In genomic region chr7:18292584-18292983, GRCh38 we compare ENCODE assay signal across 23 cellular contexts.
A peak's percentile ranks its signal among the peaks of the same experiment; 100 is the strongest.
DNase-seq lines count a peak whose midpoint lies in the region; ATAC-seq and TF ChIP-seq lines count a peak whose summit lies in the region.
"Had no signal": no experiment of that assay in that cellular context is flagged by ENCODE, and none has a peak within 500 bp of the region (broad histone marks: within the 10 kb centered on the region; RNA-seq: fewer than 3 reads in every experiment).

No MANE protein-coding gene starts in this region.

- H3K27me3 ChIP-seq in PC-3 (ENCODE audit: low read length) (no peaks in the 10 kb centered on the region), stomach smooth muscle (ENCODE audit: control insufficient read depth in 1 of 2, insufficient read depth in 2 of 2, low read length in 2 of 2) (no peaks in the 10 kb centered on the region)
- H3K27me3 ChIP-seq: heart right ventricle, MG63, stomach had no signal

- H3K9me3 ChIP-seq in PC-3 (ENCODE audit: low read length): no peaks in the 10 kb centered on the region
- H3K9me3 ChIP-seq in stomach smooth muscle (ENCODE audit: control insufficient read depth in 2 of 2, low read length in 2 of 2): no peaks in the 10 kb centered on the region
- H3K9me3 ChIP-seq: A549, heart right ventricle, MG63, stomach had no signal

- H3K4me1 Mint-ChIP-seq in nephron progenitor cell: no peaks in the 10 kb centered on the region

- H3K9ac ChIP-seq in PC-3 (ENCODE audit: low read length): no peak overlapping the region
- H3K9ac ChIP-seq in stomach smooth muscle (ENCODE audit: low read length in 2 of 2): no peak overlapping the region

- H3K9me2 ChIP-seq in PC-3 (replicated peaks; ENCODE audit: low read length): no peaks in the 10 kb centered on the region

- no peak overlapping the region for H3K4me3 ChIP-seq in PC-3 (ENCODE audit: low read length)
- H3K4me3 ChIP-seq in stomach smooth muscle (ENCODE audit: low read length in 2 of 2): peak overlapping the region; percentile 27 to 35
- H3K4me3 ChIP-seq: A549, MG63, smooth muscle cell, stomach had no signal

- CTCF ChIA-PET in PC-3 (lab: Charles Lee): no interaction called here

- H3K36me3 ChIP-seq in PC-3 (ENCODE audit: low read depth, low read length) (no peaks in the 10 kb centered on the region), stomach smooth muscle (ENCODE audit: control insufficient read depth in 2 of 2, insufficient read depth in 2 of 2, low read length in 2 of 2) (no peaks in the 10 kb centered on the region)
- H3K36me3 ChIP-seq: heart right ventricle, MG63, stomach had no signal

- no peaks in the 10 kb centered on the region for H3K27me3 Mint-ChIP-seq in nephron progenitor cell (ENCODE audit: low read depth, poor library complexity)

- H3K27ac Mint-ChIP-seq in nephron progenitor cell: no peak overlapping the region
- H3K27ac Mint-ChIP-seq: activated T-cell treated with anti-CD3 and anti-CD28 coated beads, Interleukin-2, amount 50 U/mL, for 24 hours; type B pancreatic cell had no signal

- ATAC-seq in PC-3: no peak
- ATAC-seq in GM21737 (IDR thresholded peaks at IDR 0.05; ENCODE audit: unreplicated experiment): no peak
- ATAC-seq: A549 had no signal

- H3F3A ChIP-seq in PC-3 (ENCODE audit: low read length, unreplicated experiment): no peaks in the 10 kb centered on the region

- H3K79me2 ChIP-seq in PC-3 (ENCODE audit: low read length): no peaks in the 10 kb centered on the region

- POLR2A ChIA-PET in PC-3 (lab: Charles Lee; ENCODE audit: unreplicated experiment): no interaction called here

- no peak overlapping the region for H3K4me3 Mint-ChIP-seq in nephron progenitor cell
- H3K4me3 Mint-ChIP-seq: activated T-cell treated with anti-CD3 and anti-CD28 coated beads, Interleukin-2, amount 50 U/mL, for 24 hours; type B pancreatic cell had no signal

- 0 out of 2 replicates have a peak, but pooled peaks cover 10% of the 10 kb centered on the region for H3K4me1 ChIP-seq in PC-3 (ENCODE audit: insufficient read depth, low read length)
- no peaks in the 10 kb centered on the region for H3K4me1 ChIP-seq in stomach smooth muscle (ENCODE audit: control insufficient read depth, insufficient read depth, low read length)
- H3K4me1 ChIP-seq: A549 had no signal

- H3K4me2 ChIP-seq in PC-3 (ENCODE audit: low read length): 0 out of 2 replicates have a peak overlapping the region, but pooled peaks have one; percentile 36
- H3K4me2 ChIP-seq: A549, smooth muscle cell had no signal

- no peaks in the 10 kb centered on the region for H3K36me3 Mint-ChIP-seq in nephron progenitor cell (ENCODE audit: low read depth)
- H3K36me3 Mint-ChIP-seq: type B pancreatic cell had no signal

- no peaks in the 10 kb centered on the region for H4K20me1 ChIP-seq in PC-3 (ENCODE audit: low read length)

- no TSS peak for BruUV-seq in PC-3 (replicated peaks; lab: Mats Ljungman, UMichigan)

- TF ChIP-seq CTCF in PC-3 (conservative IDR thresholded peaks at IDR 0.05; ENCODE audit: low read depth, low read length) (no peak), nephron progenitor cell (IDR thresholded peaks at IDR 0.05) (no peak)

- peak overlapping the region; percentile 59 for H2AFZ ChIP-seq in PC-3 (ENCODE audit: low read length)

- no peaks in the 10 kb centered on the region for H3K9me3 Mint-ChIP-seq in nephron progenitor cell
- H3K9me3 Mint-ChIP-seq: activated T-cell treated with anti-CD3 and anti-CD28 coated beads, Interleukin-2, amount 50 U/mL, for 24 hours; type B pancreatic cell had no signal

- intact Hi-C loops in PC-3 (cut with micrococcal nuclease): no loop called here

- DNase-seq in SIG-M5 treated with dmso at 0.1 percent for 504 hours (lab: John Stamatoyannopoulos, UW; ENCODE audit: unreplicated experiment) (peak; percentile 19), SIG-M5 (lab: John Stamatoyannopoulos, UW) (no peak), PC-3 (no peak), inferior parietal cortex (ENCODE audit: extremely low spot score) (peak; percentile 14), HCEC 1CT (no peak), nephron progenitor cell (no peak)
- DNase-seq: activated CD8-positive, alpha-beta memory T cell treated with anti-CD3 and anti-CD28 coated beads for 24 hours; activated naive CD4-positive, alpha-beta T cell treated with Interleukin-2 at 50 U/mL for 16 hours; activated T-cell treated with anti-CD3 and anti-CD28 coated beads, Interleukin-2, amount 50 U/mL, for 24 hours; amygdala; Calu3; EL; heart right ventricle; MG63; NCI-H1436 treated with DMSO at 0.1 percent for 48 hours; SHP77; stimulated activated CD4-positive, alpha-beta T cell treated with anti-CD3 and anti-CD28 coated beads, Interleukin-2, amount 100 ng/mL, for 48 hours; stomach had no signal

- H3K27ac ChIP-seq in PC-3 (ENCODE audit: low read length) (no peak overlapping the region), stomach smooth muscle (ENCODE audit: low read length) (no peak overlapping the region)
- H3K27ac ChIP-seq: A549, heart right ventricle, stomach had no signal

Comparison
In these comparisons a context has a peak if more than half of its experiments do, and no peak if none do; other contexts are left out.
1. DNase-seq: peak in SIG-M5 treated with dmso at 0.1 percent for 504 hours (single experiment) and inferior parietal cortex (single experiment); none in SIG-M5 (single experiment), PC-3 (single experiment), HCEC 1CT (single experiment) and nephron progenitor cell (single experiment).